Comparison of ENCODE assay signal across 19 cellular contexts in the genomic region with DNA sequence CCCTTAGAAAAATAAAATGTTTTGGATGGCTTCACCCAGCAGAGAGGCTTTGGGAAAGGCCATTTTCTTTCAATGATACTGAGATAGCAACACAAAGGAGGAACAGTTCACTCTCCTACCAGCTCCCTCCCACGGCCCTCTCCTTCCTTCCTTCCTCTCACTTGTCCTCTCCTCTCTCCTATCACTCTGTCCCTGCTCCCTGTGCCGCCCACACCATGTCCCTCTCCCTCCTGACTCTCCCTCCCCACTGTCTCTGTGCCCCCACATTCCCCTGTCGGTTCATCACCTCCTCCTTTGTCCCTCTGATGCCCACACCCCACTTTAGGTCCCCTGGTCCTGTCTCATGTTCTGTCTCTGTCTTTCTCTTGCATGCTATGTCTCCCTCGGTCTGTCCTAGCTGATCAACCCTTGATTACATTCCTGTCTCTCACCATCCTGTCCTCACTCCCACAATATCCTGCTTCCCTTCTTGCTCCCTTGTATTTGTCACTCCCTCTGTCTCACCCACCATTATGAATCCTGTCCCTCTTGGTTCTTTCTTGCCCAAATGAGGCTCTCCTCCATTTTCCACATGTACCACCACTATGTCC. TPM values are rescaled to one million over a fixed set of nuclear protein-coding genes. Genes with fewer than 3 reads are reported as not detected.
DNase-seq lines count a peak whose midpoint lies in the region; ATAC-seq, FAIRE-seq and TF ChIP-seq lines count a peak whose summit lies in the region.
"Had no signal": no experiment of that assay in that cellular context is flagged by ENCODE, and none has a peak within 500 bp of the region (broad histone marks: within the 10 kb centered on the region; RNA-seq: fewer than 3 reads in every experiment).

No MANE protein-coding gene starts in this region.

- TF ChIP-seq CTCF in K562 (IDR thresholded peaks at IDR 0.05 in 2 of 3, conservative IDR thresholded peaks at IDR 0.05 in 1 of 3; ENCODE audit: insufficient read depth in 2 of 3, low read depth in 1 of 3, low read length in 3 of 3) (no peak), nephron progenitor cell (IDR thresholded peaks at IDR 0.05) (no peak), spleen (IDR thresholded peaks at IDR 0.05 in 8 of 11, conservative IDR thresholded peaks at IDR 0.05 in 3 of 11) (no peak), hepatocyte (IDR thresholded peaks at IDR 0.05; ENCODE audit: poor library complexity) (no peak)

- no peaks in the 10 kb centered on the region for H3K9me3 ChIP-seq in K562 (replicated peaks; ENCODE audit: control insufficient read depth, insufficient read depth, low read depth, low read length)
- H3K9me3 ChIP-seq in spleen, result no peaks in the 10 kb centered on the region
- H3K9me3 ChIP-seq in hepatocyte (ENCODE audit: low read depth), result no peaks in the 10 kb centered on the region
- H3K9me3 ChIP-seq: BLaER1, psoas muscle had no signal

- POLR2A ChIA-PET in activated CD4-positive, alpha-beta T cell treated with anti-CD3 and anti-CD28 coated beads for 36 hours (lab: Charles Lee), result no interaction called here
- POLR2A ChIA-PET in K562 (lab: Yijun Ruan, JAX), result no interaction called here

- H4K20me1 ChIP-seq in K562 (replicated peaks; ENCODE audit: control insufficient read depth, insufficient read depth, low read length) (0 out of 2 replicates have a peak, but pooled peaks cover 4% of the 10 kb centered on the region), hepatocyte (ENCODE audit: insufficient read depth, poor library complexity, severe bottlenecking) (no peaks in the 10 kb centered on the region)
- H4K20me1 ChIP-seq: BLaER1 had no signal

- CTCF ChIA-PET in activated CD4-positive, alpha-beta T cell treated with anti-CD3 and anti-CD28 coated beads for 36 hours (lab: Charles Lee), result interaction anchor here (0.6 kb wide), 1 partner anchor 40 kb away, joined by 3 read pairs; no protein-coding TSS in a partner anchor
- CTCF ChIA-PET in K562 (lab: Yijun Ruan, JAX; ENCODE audit: low intra/inter-chr PET ratio), result no interaction called here

- no peak for TF ChIP-seq RAD21 in K562 (CRISPR knock-in tag; conservative IDR thresholded peaks at IDR 0.05 in 1 of 2, IDR thresholded peaks at IDR 0.05 in 1 of 2)

- in situ Hi-C loops in K562 (cut with MboI), result no loop called here

- no peaks in the 10 kb centered on the region for H3K27me3 ChIP-seq in K562 (ENCODE audit: control insufficient read depth in 2 of 2, insufficient read depth in 2 of 2, low read length in 2 of 2)
- H3K27me3 ChIP-seq in spleen (replicated peaks in 1 of 7), result no peaks in the 10 kb centered on the region
- no peaks in the 10 kb centered on the region for H3K27me3 ChIP-seq in hepatocyte
- H3K27me3 ChIP-seq: BLaER1 had no signal

- no TSS peak for BruUV-seq in K562 (replicated peaks; lab: Mats Ljungman, UMichigan)

- no peak overlapping the region for H3K9ac ChIP-seq in K562 (ENCODE audit: insufficient read depth in 1 of 2, low read depth in 2 of 2, low read length in 2 of 2)
- H3K9ac ChIP-seq: BLaER1 had no signal

- H3K9me1 ChIP-seq in K562 (ENCODE audit: control insufficient read depth, insufficient read depth, low read length), result no peaks in the 10 kb centered on the region

- no peak for ATAC-seq in activated CD4-positive, alpha-beta T cell treated with anti-CD3 and anti-CD28 coated beads for 36 hours
- no peak for ATAC-seq in K562
- ATAC-seq: GM23338; psoas muscle; stimulated activated memory B cell treated with anti-CD40 and anti-IgM and Interleukin-4, amounts not matched to agents 10 μg/mL and 1 μg/mL and 100 μg/mL, for 72 hours had no signal

- no peak for FAIRE-seq in K562 (lab: Jason Lieb, UNC)
- FAIRE-seq: A204.1 had no signal

- no peak overlapping the region for H2AFZ ChIP-seq in K562 (ENCODE audit: low read depth, low read length)
- H2AFZ ChIP-seq in hepatocyte, result no peak overlapping the region
- H2AFZ ChIP-seq: GM23338 had no signal

- DNase-seq in activated CD4-positive, alpha-beta T cell treated with anti-CD3 and anti-CD28 coated beads for 36 hours, result no peak
- DNase-seq in activated CD4-positive, alpha-beta T cell treated with anti-CD3 and anti-CD28 coated beads, Interleukin-2, amount 50 U/mL, for 1 hour, result no peak
- DNase-seq in Kasumi-1 (lab: John Stamatoyannopoulos, UW) (peak; percentile 13 to 25), K562 (ENCODE audit: extremely low read depth in 1 of 4, low spot score in 3 of 4) (no peak), nephron progenitor cell (no peak), spleen (no peak), NOMO-1 treated with DMSO at 0.1 percent for 48 hours (lab: John Stamatoyannopoulos, UW; ENCODE audit: unreplicated experiment) (no peak), hepatocyte (ENCODE audit: low spot score) (no peak)
- DNase-seq: activated gamma-delta T cell; NCI-H1048; NCI-H2171; NCI-H748 treated with DMSO at 0.1 percent for 48 hours; psoas muscle; stimulated activated CD4-positive, alpha-beta T cell treated with anti-CD3 and anti-CD28 coated beads, Interleukin-12 subunit alpha, Interleukin-12 subunit beta, amount 100 ng/mL, for 4 hours had no signal

- TF ChIP-seq EP300 in K562 (IDR thresholded peaks at IDR 0.05; ENCODE audit: low read length), result no peak

- H3K36me3 ChIP-seq in K562 (ENCODE audit: control insufficient read depth, insufficient read depth, low read length) (peaks cover 60% of the 10 kb centered on the region; the same call in 2 of the 3 replicates), spleen (peaks cover 3 to 100% (median 91%) of the 10 kb centered on the region in 6 donors), hepatocyte (replicated peaks; ENCODE audit: insufficient read depth, low read depth) (no peaks in the 10 kb centered on the region)

- H3K27me3 Mint-ChIP-seq in activated CD4-positive, alpha-beta T cell treated with anti-CD3 and anti-CD28 coated beads for 36 hours, result no peaks in the 10 kb centered on the region
- no peaks in the 10 kb centered on the region for H3K27me3 Mint-ChIP-seq in nephron progenitor cell (ENCODE audit: low read depth, poor library complexity)
- H3K27me3 Mint-ChIP-seq: stimulated activated memory B cell treated with anti-CD40 and anti-IgM and Interleukin-4, amounts not matched to agents 10 μg/mL and 1 μg/mL and 100 μg/mL, for 72 hours had no signal

- no peak overlapping the region for H3K4me3 Mint-ChIP-seq in activated CD4-positive, alpha-beta T cell treated with anti-CD3 and anti-CD28 coated beads for 36 hours
- no peak overlapping the region for H3K4me3 Mint-ChIP-seq in nephron progenitor cell
- H3K4me3 Mint-ChIP-seq: GM23338; stimulated activated memory B cell treated with anti-CD40 and anti-IgM and Interleukin-4, amounts not matched to agents 10 μg/mL and 1 μg/mL and 100 μg/mL, for 72 hours had no signal

- H3K4me1 Mint-ChIP-seq in activated CD4-positive, alpha-beta T cell treated with anti-CD3 and anti-CD28 coated beads for 36 hours, result no peaks in the 10 kb centered on the region
- no peaks in the 10 kb centered on the region for H3K4me1 Mint-ChIP-seq in nephron progenitor cell
- H3K4me1 Mint-ChIP-seq: GM23338 had no signal

- intact Hi-C loops in activated CD4-positive, alpha-beta T cell treated with anti-CD3 and anti-CD28 coated beads for 36 hours (cut with DNase I, micrococcal nuclease), result no loop called here
- intact Hi-C loops in K562 (cut with micrococcal nuclease), result no loop called here
- intact Hi-C loops in spleen (cut with DNase I; ENCODE audit: low total_unique reads), result no loop called here

- H3K27ac Mint-ChIP-seq in activated CD4-positive, alpha-beta T cell treated with anti-CD3 and anti-CD28 coated beads for 36 hours, result peak overlapping the region; percentile 3
- H3K27ac Mint-ChIP-seq in nephron progenitor cell, result peak overlapping the region; percentile 18
- H3K27ac Mint-ChIP-seq: GM23338; stimulated activated memory B cell treated with anti-CD40 and anti-IgM and Interleukin-4, amounts not matched to agents 10 μg/mL and 1 μg/mL and 100 μg/mL, for 72 hours had no signal

- H3K4me2 ChIP-seq in K562 (ENCODE audit: insufficient read depth, low read length), result no peak overlapping the region
- no peak overlapping the region for H3K4me2 ChIP-seq in hepatocyte
- H3K4me2 ChIP-seq: BLaER1, GM23338 had no signal

- TF ChIP-seq POLR2A in K562 (conservative IDR thresholded peaks at IDR 0.05), result no peak
- TF ChIP-seq POLR2A in spleen (IDR thresholded peaks at IDR 0.05), result no peak

- no peaks in the 10 kb centered on the region for H3K9me3 Mint-ChIP-seq in activated CD4-positive, alpha-beta T cell treated with anti-CD3 and anti-CD28 coated beads for 36 hours (ENCODE audit: low read depth)
- no peaks in the 10 kb centered on the region for H3K9me3 Mint-ChIP-seq in nephron progenitor cell
- H3K9me3 Mint-ChIP-seq: GM23338; stimulated activated memory B cell treated with anti-CD40 and anti-IgM and Interleukin-4, amounts not matched to agents 10 μg/mL and 1 μg/mL and 100 μg/mL, for 72 hours had no signal

- peaks cover 55% of the 10 kb centered on the region for H3K36me3 Mint-ChIP-seq in activated CD4-positive, alpha-beta T cell treated with anti-CD3 and anti-CD28 coated beads for 36 hours (ENCODE audit: low read depth)
- peaks cover 56% of the 10 kb centered on the region for H3K36me3 Mint-ChIP-seq in nephron progenitor cell (ENCODE audit: low read depth)

- H3K27ac ChIP-seq in K562 (ENCODE audit: extremely low read depth, low read depth, low read length), result no peak overlapping the region; the same call in 2 of the 3 replicates
- H3K27ac ChIP-seq in spleen, result peak overlapping the region in 3 of 8 donors; percentile 13 to 30 (median 30)
- H3K27ac ChIP-seq in hepatocyte, result no peak overlapping the region
- H3K27ac ChIP-seq: BLaER1, psoas muscle, SK-N-MC had no signal

- peaks cover 0 to 9% of the 10 kb centered on the region in 2 experiments; a peak in 1 of 5 replicates for H3K4me1 ChIP-seq in K562 (replicated peaks in 1 of 2; ENCODE audit: control insufficient read depth in 2 of 2, insufficient read depth in 2 of 2, low read length in 2 of 2)
- H3K4me1 ChIP-seq in spleen, result peaks cover 0 to 4% (median 0%) of the 10 kb centered on the region in 6 donors
- H3K4me1 ChIP-seq in hepatocyte (ENCODE audit: insufficient read depth), result no peaks in the 10 kb centered on the region
- H3K4me1 ChIP-seq: psoas muscle had no signal

- H3K9me2 ChIP-seq in hepatocyte (replicated peaks; ENCODE audit: insufficient read depth), result no peaks in the 10 kb centered on the region

- no peak overlapping the region for H3K4me3 ChIP-seq in K562
- H3K4me3 ChIP-seq in spleen, result no peak overlapping the region
- H3K4me3 ChIP-seq in hepatocyte, result no peak overlapping the region
- H3K4me3 ChIP-seq: BLaER1, GM23338, psoas muscle, SK-N-MC had no signal

- H3K79me2 ChIP-seq in K562 (ENCODE audit: control insufficient read depth, insufficient read depth, low read length) (no peaks in the 10 kb centered on the region), hepatocyte (no peaks in the 10 kb centered on the region)

- WGBS in K562 (ENCODE audit: insufficient coverage, low coverage, missing lambda C conversion rate), result 16% methylated on average over 3 of the region's 4 CpGs
- 63 to 77% (median 67%) methylated on average over 4 of the region's 4 CpGs for WGBS in spleen, 5 donors
- WGBS in hepatocyte (ENCODE audit: low lambda C conversion rate, missing lambda C conversion rate), result 93% methylated on average over 2 of the region's 4 CpGs

RNA-seq across cellular contexts. Expression of gene ELMO2, which starts 30.1 kb away (rescaled TPM):
- total RNA-seq in activated CD4-positive, alpha-beta T cell treated with anti-CD3 and anti-CD28 coated beads for 36 hours, result 10 to 100 TPM; 47.4 to 54.6 TPM
- total RNA-seq in K562 (2011; cell fraction: chromatin; rRNA removed; ENCODE audit: low replicate concordance), result 25.8 and 29.0 TPM in 2 replicates
- total RNA-seq in K562 (2011; cell fraction: nucleolus; rRNA removed), result 10.8 and 12.8 TPM in 2 replicates
- total RNA-seq in K562 (2011; cell fraction: nucleoplasm; rRNA removed), result 19.3 and 27.9 TPM in 2 replicates
- total RNA-seq in K562 (2014; rRNA removed), result 7.5 and 10.5 TPM in 2 replicates
- total RNA-seq in K562 (2014; rRNA removed; fragmentation: Illumina TruSeq; extraction: Trizol), result 10.2 and 10.6 TPM in 2 replicates
- total RNA-seq in K562 (2015; rRNA removed; fragmentation: Illumina TruSeq; extraction: Trizol), result 14.3 and 16.8 TPM in 2 replicates
- total RNA-seq in K562 (2021), result 16.5 and 19.6 TPM in 2 replicates
- polyA plus RNA-seq in K562 (2011; rRNA removed), result 16.4 and 17.6 TPM in 2 replicates
- polyA plus RNA-seq in K562 (2011; cell fraction: cytosol; rRNA removed), result 22.4 and 24.3 TPM in 2 replicates
- polyA plus RNA-seq in K562 (2011; cell fraction: nucleus; rRNA removed), result 32.1 and 38.6 TPM in 2 replicates
- 13.4 and 16.5 TPM in 2 replicates for polyA plus RNA-seq in K562 (2012)
- polyA plus RNA-seq in K562 (2014; fragmentation: Illumina TruSeq; extraction: Trizol), result 16.4 and 21.5 TPM in 2 replicates
- 10 to 100 TPM in 1 of 2 experiments, 1 to 10 TPM in 1; 8.8 to 15.9 TPM for polyA plus RNA-seq in K562 (2014; fragmentation: Nextera tagmentation; extraction: Ambion mirVana)
- polyA plus RNA-seq in K562 (2014; rRNA removed), result 12.2 and 14.8 TPM in 2 replicates
- 20.3 and 24.0 TPM in 2 replicates for polyA minus RNA-seq in K562 (2011; rRNA and poly(A)+ RNA removed)
- 12.3 and 15.4 TPM in 2 replicates for polyA minus RNA-seq in K562 (2011; cell fraction: cytosol; rRNA and poly(A)+ RNA removed)
- 9.2 and 15.8 TPM in 2 replicates for polyA minus RNA-seq in K562 (2011; cell fraction: nucleus; rRNA and poly(A)+ RNA removed)
- 10 to 100 TPM; 52.3 to 80.2 (median 70.0) TPM for total RNA-seq in spleen
- polyA plus RNA-seq in spleen, result 10 to 100 TPM; 17.2 to 27.3 (median 18.4) TPM
- 42.3 and 50.5 TPM in 2 replicates for total RNA-seq in hepatocyte
- polyA plus RNA-seq in hepatocyte, result 32.8 and 35.0 TPM in 2 replicates

Comparison
In these comparisons a context has a peak if more than half of its experiments do, and no peak if none do; other contexts are left out.
1. DNase-seq: peak in Kasumi-1 (2 of 2); none in activated CD4-positive, alpha-beta T cell treated with anti-CD3 and anti-CD28 coated beads for 36 hours (single experiment), activated CD4-positive, alpha-beta T cell treated with anti-CD3 and anti-CD28 coated beads, Interleukin-2, amount 50 U/mL, for 1 hour (single experiment), K562 (0 of 4), nephron progenitor cell (single experiment), spleen (single experiment), NOMO-1 treated with DMSO at 0.1 percent for 48 hours (single experiment) and hepatocyte (single experiment).